In genomic region chr4:77619408-77619807, GRCh38 we compare ENCODE assay signal across 16 cellular contexts. TPM values are rescaled to one million over a fixed set of nuclear protein-coding genes. Genes with fewer than 3 reads are reported as not detected.
DNase-seq lines count a peak whose midpoint lies in the region; ATAC-seq, FAIRE-seq and TF ChIP-seq lines count a peak whose summit lies in the region.
"Had no signal": no experiment of that assay in that cellular context is flagged by ENCODE, and none has a peak within 500 bp of the region (broad histone marks: within the 10 kb centered on the region; RNA-seq: fewer than 3 reads in every experiment).

No MANE protein-coding gene starts in this region.

- no peaks in the 10 kb centered on the region for H3K4me1 ChIP-seq in naive thymus-derived CD4-positive, alpha-beta T cell (ENCODE audit: control insufficient read depth in 2 of 2, insufficient read depth in 2 of 2, low read length in 2 of 2)

- no peak for ATAC-seq in activated naive CD8-positive, alpha-beta T cell treated with anti-CD3 and anti-CD28 coated beads, Interleukin-2, amount 10 ng/mL, durations not matched to agents 7 days and 5 days (ENCODE audit: low read depth)
- ATAC-seq in activated naive CD8-positive, alpha-beta T cell treated with anti-CD3 and anti-CD28 coated beads, Interleukin-2, amount 50 U/mL, for 24 hours = no peak
- ATAC-seq in left colon (peak; percentile 17), HG03571 (IDR thresholded peaks at IDR 0.05; ENCODE audit: unreplicated experiment) (no peak)
- ATAC-seq in naive thymus-derived CD4-positive, alpha-beta T cell = no peak

- no peaks in the 10 kb centered on the region for H3K36me3 ChIP-seq in naive thymus-derived CD4-positive, alpha-beta T cell (ENCODE audit: control insufficient read depth in 2 of 3, insufficient read depth in 3 of 3, low read length in 3 of 3)
- H3K36me3 ChIP-seq: tibial nerve had no signal

- H3K27ac Mint-ChIP-seq in activated naive CD8-positive, alpha-beta T cell treated with anti-CD3 and anti-CD28 coated beads, Interleukin-2, amount 10 ng/mL, durations not matched to agents 7 days and 5 days = peak overlapping the region; percentile 17
- H3K27ac Mint-ChIP-seq in activated naive CD8-positive, alpha-beta T cell treated with anti-CD3 and anti-CD28 coated beads, Interleukin-2, amount 50 U/mL, for 24 hours = no peak overlapping the region
- no peak overlapping the region for H3K27ac Mint-ChIP-seq in naive thymus-derived CD4-positive, alpha-beta T cell
- H3K27ac Mint-ChIP-seq: activated CD8-positive, alpha-beta memory T cell treated with anti-CD3 and anti-CD28 coated beads, Interleukin-2, amount 10 ng/mL, durations not matched to agents 7 days and 5 days; IgD-negative memory B cell; T-helper 17 cell had no signal

- POLR2A ChIA-PET in activated naive CD8-positive, alpha-beta T cell treated with anti-CD3 and anti-CD28 coated beads, Interleukin-2, amount 10 ng/mL, durations not matched to agents 7 days and 5 days (lab: Charles Lee) = no interaction called here
- POLR2A ChIA-PET in naive thymus-derived CD4-positive, alpha-beta T cell (lab: Charles Lee) = no interaction called here

- H3K4me3 Mint-ChIP-seq in activated naive CD8-positive, alpha-beta T cell treated with anti-CD3 and anti-CD28 coated beads, Interleukin-2, amount 10 ng/mL, durations not matched to agents 7 days and 5 days = no peak overlapping the region
- H3K4me3 Mint-ChIP-seq in activated naive CD8-positive, alpha-beta T cell treated with anti-CD3 and anti-CD28 coated beads, Interleukin-2, amount 50 U/mL, for 24 hours = no peak overlapping the region
- no peak overlapping the region for H3K4me3 Mint-ChIP-seq in naive thymus-derived CD4-positive, alpha-beta T cell
- H3K4me3 Mint-ChIP-seq: activated CD8-positive, alpha-beta memory T cell treated with anti-CD3 and anti-CD28 coated beads, Interleukin-2, amount 10 ng/mL, durations not matched to agents 7 days and 5 days; IgD-negative memory B cell; neural crest cell had no signal

- no peak overlapping the region for H3K4me3 ChIP-seq in naive thymus-derived CD4-positive, alpha-beta T cell (ENCODE audit: low read length)
- H3K4me3 ChIP-seq: tibial nerve had no signal

- no peaks in the 10 kb centered on the region for H3K9me3 Mint-ChIP-seq in activated naive CD8-positive, alpha-beta T cell treated with anti-CD3 and anti-CD28 coated beads, Interleukin-2, amount 10 ng/mL, durations not matched to agents 7 days and 5 days
- no peaks in the 10 kb centered on the region for H3K9me3 Mint-ChIP-seq in activated naive CD8-positive, alpha-beta T cell treated with anti-CD3 and anti-CD28 coated beads, Interleukin-2, amount 50 U/mL, for 24 hours
- H3K9me3 Mint-ChIP-seq in naive thymus-derived CD4-positive, alpha-beta T cell = no peaks in the 10 kb centered on the region
- H3K9me3 Mint-ChIP-seq: IgD-negative memory B cell had no signal

- no peaks in the 10 kb centered on the region for H3K36me3 Mint-ChIP-seq in activated naive CD8-positive, alpha-beta T cell treated with anti-CD3 and anti-CD28 coated beads, Interleukin-2, amount 10 ng/mL, durations not matched to agents 7 days and 5 days
- H3K36me3 Mint-ChIP-seq in activated naive CD8-positive, alpha-beta T cell treated with anti-CD3 and anti-CD28 coated beads, Interleukin-2, amount 50 U/mL, for 24 hours (ENCODE audit: low read depth) = no peaks in the 10 kb centered on the region
- H3K36me3 Mint-ChIP-seq in naive thymus-derived CD4-positive, alpha-beta T cell = no peaks in the 10 kb centered on the region
- H3K36me3 Mint-ChIP-seq: activated CD8-positive, alpha-beta memory T cell treated with anti-CD3 and anti-CD28 coated beads, Interleukin-2, amount 10 ng/mL, durations not matched to agents 7 days and 5 days had no signal

- no peaks in the 10 kb centered on the region for H3K27me3 ChIP-seq in naive thymus-derived CD4-positive, alpha-beta T cell (ENCODE audit: control insufficient read depth in 2 of 2, insufficient read depth in 2 of 2, low read length in 2 of 2)
- H3K27me3 ChIP-seq: tibial nerve had no signal

- intact Hi-C loops in left colon (cut with DNase I, micrococcal nuclease) = loop anchor here in 1 of 2 donors (5.0 kb wide), 1 partner anchor 232 kb away; no protein-coding TSS in a partner anchor
- intact Hi-C loops in naive thymus-derived CD4-positive, alpha-beta T cell (cut with micrococcal nuclease) = loop anchor here in 1 of 2 donors (2.0 to 5.0 kb wide), 3 partner anchors 155 to 377 kb away; no protein-coding TSS in a partner anchor

- DNase-seq in activated naive CD8-positive, alpha-beta T cell treated with anti-CD3 and anti-CD28 coated beads, Interleukin-2, amount 10 ng/mL, durations not matched to agents 7 days and 5 days = no peak
- no peak for DNase-seq in activated naive CD8-positive, alpha-beta T cell treated with anti-CD3 and anti-CD28 coated beads, Interleukin-2, amount 50 U/mL, for 24 hours
- DNase-seq in OCI-M1 (lab: John Stamatoyannopoulos, UW) = peak; percentile 31
- DNase-seq in left colon = no peak
- DNase-seq in urothelium cell line (ENCODE audit: low spot score) = peak; percentile 10
- no peak for DNase-seq in GM12892 (ENCODE audit: insufficient read length)
- DNase-seq in naive thymus-derived CD4-positive, alpha-beta T cell = no peak
- DNase-seq: activated CD8-positive, alpha-beta memory T cell treated with anti-CD3 and anti-CD28 coated beads, Interleukin-2, amount 10 ng/mL, durations not matched to agents 7 days and 5 days; activated naive CD4-positive, alpha-beta T cell treated with Interleukin-2 at 50 U/mL for 16 hours had no signal

- no peaks in the 10 kb centered on the region for H3K9me3 ChIP-seq in naive thymus-derived CD4-positive, alpha-beta T cell (ENCODE audit: control insufficient read depth in 2 of 3, low read length in 3 of 3)
- H3K9me3 ChIP-seq: tibial nerve had no signal

- no peak for TF ChIP-seq POLR2A in GM12892 (IDR thresholded peaks at IDR 0.05; ENCODE audit: low read depth, low read length)

- FAIRE-seq in urothelium cell line (lab: Jason Lieb, UNC) (no peak), GM12892 (lab: Jason Lieb, UNC) (no peak)

- H3K27ac ChIP-seq in naive thymus-derived CD4-positive, alpha-beta T cell (ENCODE audit: low read depth, low read length) = no peak overlapping the region
- H3K27ac ChIP-seq: RWPE1, tibial nerve had no signal

- H3K27me3 Mint-ChIP-seq in activated naive CD8-positive, alpha-beta T cell treated with anti-CD3 and anti-CD28 coated beads, Interleukin-2, amount 10 ng/mL, durations not matched to agents 7 days and 5 days = peaks cover 27% of the 10 kb centered on the region
- peaks cover 21% of the 10 kb centered on the region for H3K27me3 Mint-ChIP-seq in activated naive CD8-positive, alpha-beta T cell treated with anti-CD3 and anti-CD28 coated beads, Interleukin-2, amount 50 U/mL, for 24 hours
- H3K27me3 Mint-ChIP-seq in naive thymus-derived CD4-positive, alpha-beta T cell = peaks cover 6 to 32% (median 23%) of the 10 kb centered on the region in 5 donors

- peaks cover 8% of the 10 kb centered on the region for H3K4me1 Mint-ChIP-seq in activated naive CD8-positive, alpha-beta T cell treated with anti-CD3 and anti-CD28 coated beads, Interleukin-2, amount 10 ng/mL, durations not matched to agents 7 days and 5 days
- peaks cover 6% of the 10 kb centered on the region for H3K4me1 Mint-ChIP-seq in activated naive CD8-positive, alpha-beta T cell treated with anti-CD3 and anti-CD28 coated beads, Interleukin-2, amount 50 U/mL, for 24 hours
- H3K4me1 Mint-ChIP-seq in naive thymus-derived CD4-positive, alpha-beta T cell = peaks cover 5 to 12% (median 7%) of the 10 kb centered on the region in 7 donors

- CTCF ChIA-PET in naive thymus-derived CD4-positive, alpha-beta T cell (lab: Charles Lee) = no interaction called here

RNA-seq across cellular contexts. Expression of gene CXCL13, which starts 13.8 kb away (rescaled TPM):
- total RNA-seq in activated naive CD8-positive, alpha-beta T cell treated with anti-CD3 and anti-CD28 coated beads, Interleukin-2, amount 10 ng/mL, durations not matched to agents 7 days and 5 days = not detected
- under 1 TPM; 0.24 to 0.42 TPM for total RNA-seq in left colon
- polyA plus RNA-seq in GM12892 (2012; ENCODE audit: missing spikeins) = 0.66 TPM
- total RNA-seq in naive thymus-derived CD4-positive, alpha-beta T cell = under 1 TPM in 1 of 5 experiments, not detected in 4; 0.56 TPM
- not detected for polyA plus RNA-seq in naive thymus-derived CD4-positive, alpha-beta T cell
- total RNA-seq: activated CD8-positive, alpha-beta memory T cell treated with anti-CD3 and anti-CD28 coated beads, Interleukin-2, amount 10 ng/mL, durations not matched to agents 7 days and 5 days; neural crest cell; right cardiac atrium; T-helper 17 cell had no signal
- polyA plus RNA-seq: right cardiac atrium had no signal

Comparison
In these comparisons a context has a peak if more than half of its experiments do, and no peak if none do; other contexts are left out.
1. DNase-seq: peak in OCI-M1 (single experiment) and urothelium cell line (single experiment); none in activated naive CD8-positive, alpha-beta T cell treated with anti-CD3 and anti-CD28 coated beads, Interleukin-2, amount 10 ng/mL, durations not matched to agents 7 days and 5 days (single experiment), activated naive CD8-positive, alpha-beta T cell treated with anti-CD3 and anti-CD28 coated beads, Interleukin-2, amount 50 U/mL, for 24 hours (single experiment), left colon (0 of 2), GM12892 (single experiment) and naive thymus-derived CD4-positive, alpha-beta T cell (0 of 9).